21 cellular contexts compared by ENCODE assay signal in the genomic region with DNA sequence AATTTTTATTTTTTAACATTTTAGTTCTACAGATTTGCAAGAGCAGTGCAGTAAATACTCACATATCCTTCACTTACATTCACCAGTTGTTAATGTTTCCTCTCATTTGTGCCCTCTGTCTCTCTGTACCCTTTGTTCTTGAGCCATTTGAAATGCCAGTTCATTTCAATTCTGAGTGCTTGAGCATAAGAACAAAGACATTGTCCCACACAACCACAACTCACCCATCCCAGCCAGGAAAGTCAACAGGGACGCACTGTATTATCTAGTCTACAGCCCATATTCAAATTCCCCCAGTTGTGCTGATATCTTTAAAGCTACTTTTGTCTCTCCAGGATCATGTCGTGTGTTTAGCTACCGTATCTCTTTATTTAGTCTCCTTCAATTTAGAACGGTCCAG.
"Had no signal": no experiment of that assay in that cellular context is flagged by ENCODE, and none has a peak within 500 bp of the region (broad histone marks: within the 10 kb centered on the region; RNA-seq: fewer than 3 reads in every experiment).

No MANE protein-coding gene starts in this region.

- DNase-seq: IMR-90, Karpas-422, KG1, MG63, NCI-H1092, NCI-H1105 treated with DMSO at 0.1 percent for 48 hours, NCI-H1417 treated with DMSO at 0.1 percent for 48 hours, NCI-H146, NCI-H1694 treated with DMSO at 0.1 percent for 48 hours, NCI-H1930, NCI-H2081, NCI-H2107, NCI-H345, NCI-H446 treated with DMSO at 0.1 percent for 48 hours, NCI-H510A treated with DMSO at 0.1 percent for 48 hours, NCI-H69, NCI-H774, Right ventricle myocardium superior, RPMI8226, SIG-M5 had no signal

- ATAC-seq: HepG2 had no signal
